In genomic region chr9:136400038-136400834, GRCh38 we compare ENCODE assay signal across 8 cellular contexts. TPM values are rescaled to one million over a fixed set of nuclear protein-coding genes. Genes with fewer than 3 reads are reported as not detected.
DNase-seq lines count a peak whose midpoint lies in the region; ATAC-seq lines count a peak whose summit lies in the region.

Gene SNAPC4 (minus strand): TSS chr9:136400170. CDS start chr9:136398428, 1,742 bp downstream.

- WGBS in HUES64: 16% methylated on average over 71 of the region's 71 CpGs

- H3K4me3 ChIP-seq in HUES64 (ENCODE audit: low read length) (peak within 1 kb of the TSS; percentile 99), mucosa of stomach (ENCODE audit: low read length) (peak within 1 kb of the TSS; percentile 46)

- H3K36me3 ChIP-seq in HUES64 (ENCODE audit: insufficient read depth, low read length) (peaks cover 65% of the 10 kb centered on the region), mucosa of stomach (ENCODE audit: control insufficient read depth, insufficient read depth, low read length) (peaks cover 1% of the 10 kb centered on the region)

- peak within 1 kb of the TSS; percentile 63 for H3K27ac ChIP-seq in HUES64 (ENCODE audit: low read depth, low read length)

- H3K4me1 ChIP-seq in HUES64 (ENCODE audit: insufficient read depth, low read length) (no peaks in the 10 kb centered on the region), mucosa of stomach (ENCODE audit: control insufficient read depth, insufficient read depth, low read length) (peaks cover 19% of the 10 kb centered on the region)

- H3K27me3 ChIP-seq in HUES64 (ENCODE audit: insufficient read depth, low read length) (no peaks in the 10 kb centered on the region), mucosa of stomach (ENCODE audit: control insufficient read depth, insufficient read depth, low read length) (no peaks in the 10 kb centered on the region)

- H3K9ac ChIP-seq in HUES64 (ENCODE audit: low read depth, low read length): peak within 1 kb of the TSS; percentile 91
- peak within 1 kb of the TSS; percentile 58 for H3K9ac ChIP-seq in mucosa of stomach (ENCODE audit: low read length)

- ATAC-seq in GM21360 (IDR thresholded peaks at IDR 0.05; ENCODE audit: unreplicated experiment) (peak; percentile 59), esophagus mucosa (peak; percentile 84)

- peak; percentile 95 for DNase-seq in COLO668 (lab: John Stamatoyannopoulos, UW; ENCODE audit: unreplicated experiment)
- peak; percentile 63 for DNase-seq in OCI-M2 (lab: John Stamatoyannopoulos, UW; ENCODE audit: unreplicated experiment)
- peak; percentile 78 for DNase-seq in activated T-cell treated with anti-CD3 and anti-CD28 coated beads for 4 hours
- peak; percentile 64 to 69 for DNase-seq in stimulated activated CD8-positive, alpha-beta memory T cell treated with anti-CD3 and anti-CD28 coated beads, Interleukin-4, amount 100 ng/mL, for 4 hours (ENCODE audit: low read depth in 2 of 2, low spot score in 1 of 2)

- no peaks in the 10 kb centered on the region for H3K9me3 ChIP-seq in HUES64 (ENCODE audit: insufficient read depth, low read depth, low read length)
- H3K9me3 ChIP-seq in mucosa of stomach (ENCODE audit: control insufficient read depth, low read length): no peaks in the 10 kb centered on the region

RNA-seq across cellular contexts. Expression of gene SNAPC4, which starts in this region (rescaled TPM):
- polyA plus RNA-seq in HUES64 (2013, experiment 1 of 2): 12.8 TPM
- polyA plus RNA-seq in HUES64 (2013, experiment 2 of 2): 8.4 TPM
- 3.7 TPM for total RNA-seq in esophagus mucosa

Comparison
In these comparisons a context has a peak if more than half of its experiments do, and no peak if none do; other contexts are left out.
1. Peak in every context shown above with its lines: DNase-seq, ATAC-seq, H3K4me3 ChIP-seq and H3K27ac ChIP-seq.